Comparison of ENCODE assay signal across 1 cellular context in genomic region chr10:28628184-28628893, GRCh38.
A peak's percentile ranks its signal among the peaks of the same experiment; 100 is the strongest.
TF ChIP-seq lines count a peak whose summit lies in the region.

No MANE protein-coding gene starts in this region.

TF ChIP-seq in HepG2, 621 proteins besides CTCF, POLR2A, EP300 and RAD21 (continued from another document):
- TF ChIP-seq ZNF280D (CRISPR knock-in tag; IDR thresholded peaks at IDR 0.05): no peak
- TF ChIP-seq ZNF230 (CRISPR knock-in tag; IDR thresholded peaks at IDR 0.05): no peak
- no peak for TF ChIP-seq PRDM4 (CRISPR knock-in tag; IDR thresholded peaks at IDR 0.05; ENCODE audit: borderline replicate concordance)
- peak in 1 of 2 experiments; percentile 30; a peak in 1 of 4 replicates for TF ChIP-seq KLF16 (CRISPR knock-in tag; IDR thresholded peaks at IDR 0.05)
- TF ChIP-seq DMAP1 (CRISPR knock-in tag; IDR thresholded peaks at IDR 0.05): no peak
- TF ChIP-seq CEBPB (IDR thresholded peaks at IDR 0.05; ENCODE audit: borderline replicate concordance, low read depth, low read length): no peak
- peak; percentile 80 for TF ChIP-seq SMC3 (IDR thresholded peaks at IDR 0.05; ENCODE audit: low read length)
